Comparison of ENCODE assay signal across 1 cellular context in genomic region chr1:161085165-161085564, GRCh38.
TF ChIP-seq lines count a peak whose summit lies in the region.

No MANE protein-coding gene starts in this region.

TF ChIP-seq in HCT116, 20 proteins besides CTCF, POLR2A, EP300 and RAD21 (continued from another document):
- TF ChIP-seq REST (IDR thresholded peaks at IDR 0.05; ENCODE audit: low read depth) (no peak), ELF1 (IDR thresholded peaks at IDR 0.05; ENCODE audit: borderline replicate concordance, low read depth) (no peak), POLR2AphosphoS5 (IDR thresholded peaks at IDR 0.05; ENCODE audit: low read depth, low read length) (no peak), CBX3 (IDR thresholded peaks at IDR 0.05; ENCODE audit: low read depth) (no peak), SIN3A (IDR thresholded peaks at IDR 0.05; ENCODE audit: low read depth) (no peak), ZFX (IDR thresholded peaks at IDR 0.05) (no peak)
